Comparison of ENCODE assay signal across 11 cellular contexts in the genomic region with DNA sequence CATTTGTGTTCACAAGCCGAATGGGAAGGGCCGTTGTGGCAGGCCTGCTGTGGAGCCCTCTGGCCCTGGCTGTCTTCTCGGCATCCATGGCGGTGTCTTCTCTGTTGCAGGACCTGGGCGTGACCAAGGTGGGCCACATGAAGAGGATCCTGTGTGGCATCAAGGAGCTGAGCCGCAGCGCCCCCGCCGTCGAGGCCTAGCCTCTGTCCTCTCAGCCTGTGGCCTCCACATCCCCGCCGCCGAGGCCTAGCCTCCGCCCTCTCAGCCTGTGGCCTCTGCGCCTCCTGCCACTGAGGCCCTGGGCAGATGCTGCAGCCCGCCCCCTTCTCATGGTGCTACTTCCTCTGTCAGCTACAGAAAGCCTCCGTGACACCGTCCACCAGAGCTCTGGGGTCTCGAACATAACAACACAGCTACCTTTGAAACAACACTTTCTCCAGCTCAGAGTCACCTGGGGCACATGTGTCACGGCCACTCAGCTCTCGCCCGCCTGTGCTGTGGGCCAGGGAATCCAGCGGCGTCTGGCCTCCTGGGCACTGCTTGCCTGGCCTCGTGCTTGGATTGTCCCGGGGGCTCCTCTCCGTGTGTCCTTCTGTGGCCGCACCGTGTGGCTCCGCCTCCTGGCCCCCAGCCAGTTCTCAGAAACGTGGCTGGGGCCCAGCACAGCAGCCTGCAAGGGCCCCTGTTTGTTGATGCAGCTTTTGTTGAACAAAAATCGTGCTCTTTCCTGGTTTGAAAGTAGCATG.
A peak's percentile ranks its signal among the peaks of the same experiment; 100 is the strongest.
DNase-seq lines count a peak whose midpoint lies in the region; ATAC-seq and TF ChIP-seq lines count a peak whose summit lies in the region.
"Had no signal": no experiment of that assay in that cellular context is flagged by ENCODE, and none has a peak within 500 bp of the region (broad histone marks: within the 10 kb centered on the region; RNA-seq: fewer than 3 reads in every experiment).

No MANE protein-coding gene starts in this region.

- 74% methylated on average over 28 of the region's 32 CpGs for WGBS in esophagus muscularis mucosa
- 55 to 76% methylated on average over 13 to 32 of the region's 32 CpGs for WGBS in testis, 2 donors

- no peak for TF ChIP-seq CTCF in esophagus muscularis mucosa (IDR thresholded peaks at IDR 0.05)
- TF ChIP-seq CTCF in mucosa of descending colon (IDR thresholded peaks at IDR 0.05): no peak
- no peak for TF ChIP-seq CTCF in testis (IDR thresholded peaks at IDR 0.05)

- H3K9me3 ChIP-seq in esophagus muscularis mucosa (no peaks in the 10 kb centered on the region), mucosa of descending colon (no peaks in the 10 kb centered on the region), testis (no peaks in the 10 kb centered on the region)

- peaks cover 8 to 84% (median 49%) of the 10 kb centered on the region in 4 donors for H3K36me3 ChIP-seq in esophagus muscularis mucosa
- peaks cover 21% of the 10 kb centered on the region for H3K36me3 ChIP-seq in mucosa of descending colon (ENCODE audit: low read depth)
- H3K36me3 ChIP-seq in testis (ENCODE audit: low read depth, missing control alignments): no peaks in the 10 kb centered on the region

- peak; percentile 7 for ATAC-seq in mucosa of descending colon
- ATAC-seq: WTC11 had no signal

- no peaks in the 10 kb centered on the region for H3K27me3 ChIP-seq in esophagus muscularis mucosa
- no peaks in the 10 kb centered on the region for H3K27me3 ChIP-seq in testis

- intact Hi-C loops in esophagus muscularis mucosa (cut with DNase I) (no loop called here), mucosa of descending colon (cut with DNase I, micrococcal nuclease) (no loop called here), testis (cut with DNase I; ENCODE audit: low total_unique reads) (no loop called here)

- TF ChIP-seq EP300 in esophagus muscularis mucosa (IDR thresholded peaks at IDR 0.05): no peak

- TF ChIP-seq POLR2A in esophagus muscularis mucosa (IDR thresholded peaks at IDR 0.05; ENCODE audit: low read depth) (no peak), testis (IDR thresholded peaks at IDR 0.05) (no peak)

- H3K4me3 ChIP-seq in esophagus muscularis mucosa (peak overlapping the region; percentile 11 to 23 (median 18)), mucosa of descending colon (no peak overlapping the region), testis (no peak overlapping the region)

- peak; percentile 49 for DNase-seq in NCI-H345 (lab: John Stamatoyannopoulos, UW)
- DNase-seq in NCI-H345 treated with DMSO at 0.1 percent for 48 hours (lab: John Stamatoyannopoulos, UW; ENCODE audit: unreplicated experiment): no peak
- DNase-seq in esophagus muscularis mucosa (ENCODE audit: extremely low spot score): no peak
- peak in 1 of 3 donors; percentile 14 for DNase-seq in mucosa of descending colon
- DNase-seq in testis: no peak
- DNase-seq in cerebellum (ENCODE audit: low spot score): no peak
- DNase-seq in EL: no peak
- no peak for DNase-seq in HuH-7.5 (ENCODE audit: low spot score)
- DNase-seq: immature natural killer cell, NCI-H446 had no signal

- H3K4me1 ChIP-seq in esophagus muscularis mucosa (peaks cover 14 to 29% (median 22%) of the 10 kb centered on the region in 4 donors), mucosa of descending colon (ENCODE audit: low read depth) (no peaks in the 10 kb centered on the region), testis (no peaks in the 10 kb centered on the region)

- H3K27ac ChIP-seq in esophagus muscularis mucosa (replicated peaks in 1 of 4): peak overlapping the region; percentile 39 to 71 (median 68)
- peak overlapping the region; percentile 62 to 63 for H3K27ac ChIP-seq in testis

Comparison
In these comparisons a context has a peak if more than half of its experiments do, and no peak if none do; other contexts are left out.
1. H3K4me3 ChIP-seq: peak in esophagus muscularis mucosa (4 of 4); none in mucosa of descending colon (single experiment) and testis (0 of 2).